Comparison of ENCODE assay signal across 1 cellular context in genomic region chr9:96618209-96619108, GRCh38.
TF ChIP-seq lines count a peak whose summit lies in the region.

No MANE protein-coding gene starts in this region.

TF ChIP-seq in HEK293, 187 proteins besides CTCF, POLR2A, EP300 and RAD21 (continued from another document and continues in another):
- TF ChIP-seq PBX3 (CRISPR knock-in tag; IDR thresholded peaks at IDR 0.05) (no peak), WT1 (tag by site-specific recombination; IDR thresholded peaks at IDR 0.05) (no peak), ZBTB44 (tag by site-specific recombination; IDR thresholded peaks at IDR 0.05) (no peak), ZNF558 (tag by site-specific recombination; IDR thresholded peaks at IDR 0.05) (no peak), ZNF311 (tag by site-specific recombination; IDR thresholded peaks at IDR 0.05; ENCODE audit: borderline replicate concordance) (no peak), ZBTB21 (tag by site-specific recombination; IDR thresholded peaks at IDR 0.05) (no peak), ZNF580 (tag by site-specific recombination; IDR thresholded peaks at IDR 0.05) (no peak), EGR2 (tag by site-specific recombination; IDR thresholded peaks at IDR 0.05; ENCODE audit: low read depth) (no peak), ZNF121 (tag by site-specific recombination; IDR thresholded peaks at IDR 0.05) (no peak), HOXD13 (CRISPR knock-in tag; IDR thresholded peaks at IDR 0.05; ENCODE audit: borderline replicate concordance) (no peak), ZNF18 (tag by site-specific recombination; IDR thresholded peaks at IDR 0.05) (no peak), ZNF549 (tag by site-specific recombination; IDR thresholded peaks at IDR 0.05) (no peak), ZNF362 (tag by site-specific recombination; IDR thresholded peaks at IDR 0.05) (no peak), ZNF830 (tag by site-specific recombination; IDR thresholded peaks at IDR 0.05; ENCODE audit: low read depth) (no peak), ZNF600 (tag by site-specific recombination; IDR thresholded peaks at IDR 0.05) (peak; percentile 74), ZSCAN23 (tag by site-specific recombination; IDR thresholded peaks at IDR 0.05) (no peak), ZNF677 (tag by site-specific recombination; IDR thresholded peaks at IDR 0.05) (no peak), ZNF24 (tag by site-specific recombination; IDR thresholded peaks at IDR 0.05) (peak; percentile 50; the same call in 1 of the 2 replicates), ZNF510 (tag by site-specific recombination; IDR thresholded peaks at IDR 0.05; ENCODE audit: insufficient replicate concordance) (no peak), ZNF560 (tag by site-specific recombination; IDR thresholded peaks at IDR 0.05; ENCODE audit: borderline replicate concordance) (no peak), ZNF701 (tag by site-specific recombination; IDR thresholded peaks at IDR 0.05) (no peak), ZSCAN5A (tag by site-specific recombination; IDR thresholded peaks at IDR 0.05) (no peak), ZBTB6 (tag by site-specific recombination; IDR thresholded peaks at IDR 0.05) (no peak), ZNF16 (tag by site-specific recombination; IDR thresholded peaks at IDR 0.05; ENCODE audit: low read depth) (no peak), ZNF521 (tag by site-specific recombination; IDR thresholded peaks at IDR 0.05) (no peak), ZNF202 (tag by site-specific recombination; IDR thresholded peaks at IDR 0.05; ENCODE audit: borderline replicate concordance) (no peak), ZNF391 (tag by site-specific recombination; IDR thresholded peaks at IDR 0.05; ENCODE audit: borderline replicate concordance, low read depth) (no peak), ZNF624 (tag by site-specific recombination; IDR thresholded peaks at IDR 0.05) (no peak), ZNF394 (tag by site-specific recombination; IDR thresholded peaks at IDR 0.05; ENCODE audit: borderline replicate concordance) (no peak), ZNF155 (tag by site-specific recombination; IDR thresholded peaks at IDR 0.05) (no peak), ZNF157 (tag by site-specific recombination; IDR thresholded peaks at IDR 0.05) (no peak), KLF7 (tag by site-specific recombination; IDR thresholded peaks at IDR 0.05; ENCODE audit: borderline replicate concordance) (no peak), GLIS1 (tag by site-specific recombination; IDR thresholded peaks at IDR 0.05) (peak; percentile 95), ZNF292 (tag by site-specific recombination; IDR thresholded peaks at IDR 0.05; ENCODE audit: borderline replicate concordance, low read depth) (no peak), ZNF350 (tag by site-specific recombination; IDR thresholded peaks at IDR 0.05) (no peak), ZNF138 (tag by site-specific recombination; IDR thresholded peaks at IDR 0.05; ENCODE audit: borderline replicate concordance) (no peak), MZF1 (tag by site-specific recombination; IDR thresholded peaks at IDR 0.05; ENCODE audit: borderline replicate concordance) (no peak), HOXA7 (CRISPR knock-in tag; IDR thresholded peaks at IDR 0.05; ENCODE audit: borderline replicate concordance) (no peak), ZBTB8A (tag by site-specific recombination; IDR thresholded peaks at IDR 0.05) (peak; percentile 95), ZNF266 (tag by site-specific recombination; IDR thresholded peaks at IDR 0.05; ENCODE audit: low read depth) (no peak), ZNF529 (tag by site-specific recombination; IDR thresholded peaks at IDR 0.05; ENCODE audit: insufficient replicate concordance) (no peak)
- TF ChIP-seq, protein P1, sequence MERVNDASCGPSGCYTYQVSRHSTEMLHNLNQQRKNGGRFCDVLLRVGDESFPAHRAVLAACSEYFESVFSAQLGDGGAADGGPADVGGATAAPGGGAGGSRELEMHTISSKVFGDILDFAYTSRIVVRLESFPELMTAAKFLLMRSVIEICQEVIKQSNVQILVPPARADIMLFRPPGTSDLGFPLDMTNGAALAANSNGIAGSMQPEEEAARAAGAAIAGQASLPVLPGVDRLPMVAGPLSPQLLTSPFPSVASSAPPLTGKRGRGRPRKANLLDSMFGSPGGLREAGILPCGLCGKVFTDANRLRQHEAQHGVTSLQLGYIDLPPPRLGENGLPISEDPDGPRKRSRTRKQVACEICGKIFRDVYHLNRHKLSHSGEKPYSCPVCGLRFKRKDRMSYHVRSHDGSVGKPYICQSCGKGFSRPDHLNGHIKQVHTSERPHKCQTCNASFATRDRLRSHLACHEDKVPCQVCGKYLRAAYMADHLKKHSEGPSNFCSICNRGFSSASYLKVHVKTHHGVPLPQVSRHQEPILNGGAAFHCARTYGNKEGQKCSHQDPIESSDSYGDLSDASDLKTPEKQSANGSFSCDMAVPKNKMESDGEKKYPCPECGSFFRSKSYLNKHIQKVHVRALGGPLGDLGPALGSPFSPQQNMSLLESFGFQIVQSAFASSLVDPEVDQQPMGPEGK (tag by site-specific recombination; IDR thresholded peaks at IDR 0.05): peak; percentile 50; the same call in 1 of the 2 replicates
- TF ChIP-seq, protein P2, sequence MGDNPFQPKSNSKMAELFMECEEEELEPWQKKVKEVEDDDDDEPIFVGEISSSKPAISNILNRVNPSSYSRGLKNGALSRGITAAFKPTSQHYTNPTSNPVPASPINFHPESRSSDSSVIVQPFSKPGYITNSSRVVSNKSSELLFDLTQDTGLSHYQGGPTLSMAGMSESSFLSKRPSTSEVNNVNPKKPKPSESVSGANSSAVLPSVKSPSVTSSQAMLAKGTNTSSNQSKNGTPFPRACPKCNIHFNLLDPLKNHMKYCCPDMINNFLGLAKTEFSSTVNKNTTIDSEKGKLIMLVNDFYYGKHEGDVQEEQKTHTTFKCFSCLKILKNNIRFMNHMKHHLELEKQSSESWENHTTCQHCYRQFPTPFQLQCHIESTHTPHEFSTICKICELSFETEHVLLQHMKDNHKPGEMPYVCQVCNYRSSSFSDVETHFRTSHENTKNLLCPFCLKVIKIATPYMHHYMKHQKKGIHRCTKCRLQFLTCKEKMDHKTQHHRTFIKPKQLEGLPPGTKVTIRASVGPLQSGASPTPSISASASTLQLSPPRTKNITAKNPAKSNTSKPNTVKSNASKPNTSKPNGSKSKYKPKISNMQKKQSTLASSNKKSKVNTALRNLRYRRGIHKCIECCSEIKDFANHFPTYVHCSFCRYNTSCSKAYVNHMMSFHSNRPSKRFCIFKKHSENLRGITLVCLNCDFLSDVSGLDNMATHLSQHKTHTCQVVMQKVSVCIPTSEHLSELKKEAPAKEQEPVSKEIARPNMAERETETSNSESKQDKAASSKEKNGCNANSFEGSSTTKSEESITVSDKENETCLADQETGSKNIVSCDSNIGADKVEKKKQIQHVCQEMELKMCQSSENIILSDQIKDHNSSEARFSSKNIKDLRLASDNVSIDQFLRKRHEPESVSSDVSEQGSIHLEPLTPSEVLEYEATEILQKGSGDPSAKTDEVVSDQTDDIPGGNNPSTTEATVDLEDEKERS (tag by site-specific recombination; IDR thresholded peaks at IDR 0.05): no peak
- TF ChIP-seq, protein P3, sequence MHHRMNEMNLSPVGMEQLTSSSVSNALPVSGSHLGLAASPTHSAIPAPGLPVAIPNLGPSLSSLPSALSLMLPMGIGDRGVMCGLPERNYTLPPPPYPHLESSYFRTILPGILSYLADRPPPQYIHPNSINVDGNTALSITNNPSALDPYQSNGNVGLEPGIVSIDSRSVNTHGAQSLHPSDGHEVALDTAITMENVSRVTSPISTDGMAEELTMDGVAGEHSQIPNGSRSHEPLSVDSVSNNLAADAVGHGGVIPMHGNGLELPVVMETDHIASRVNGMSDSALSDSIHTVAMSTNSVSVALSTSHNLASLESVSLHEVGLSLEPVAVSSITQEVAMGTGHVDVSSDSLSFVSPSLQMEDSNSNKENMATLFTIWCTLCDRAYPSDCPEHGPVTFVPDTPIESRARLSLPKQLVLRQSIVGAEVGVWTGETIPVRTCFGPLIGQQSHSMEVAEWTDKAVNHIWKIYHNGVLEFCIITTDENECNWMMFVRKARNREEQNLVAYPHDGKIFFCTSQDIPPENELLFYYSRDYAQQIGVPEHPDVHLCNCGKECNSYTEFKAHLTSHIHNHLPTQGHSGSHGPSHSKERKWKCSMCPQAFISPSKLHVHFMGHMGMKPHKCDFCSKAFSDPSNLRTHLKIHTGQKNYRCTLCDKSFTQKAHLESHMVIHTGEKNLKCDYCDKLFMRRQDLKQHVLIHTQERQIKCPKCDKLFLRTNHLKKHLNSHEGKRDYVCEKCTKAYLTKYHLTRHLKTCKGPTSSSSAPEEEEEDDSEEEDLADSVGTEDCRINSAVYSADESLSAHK (tag by site-specific recombination; IDR thresholded peaks at IDR 0.05): peak; percentile 73; the same call in 1 of the 2 replicates
